In the genomic region with DNA sequence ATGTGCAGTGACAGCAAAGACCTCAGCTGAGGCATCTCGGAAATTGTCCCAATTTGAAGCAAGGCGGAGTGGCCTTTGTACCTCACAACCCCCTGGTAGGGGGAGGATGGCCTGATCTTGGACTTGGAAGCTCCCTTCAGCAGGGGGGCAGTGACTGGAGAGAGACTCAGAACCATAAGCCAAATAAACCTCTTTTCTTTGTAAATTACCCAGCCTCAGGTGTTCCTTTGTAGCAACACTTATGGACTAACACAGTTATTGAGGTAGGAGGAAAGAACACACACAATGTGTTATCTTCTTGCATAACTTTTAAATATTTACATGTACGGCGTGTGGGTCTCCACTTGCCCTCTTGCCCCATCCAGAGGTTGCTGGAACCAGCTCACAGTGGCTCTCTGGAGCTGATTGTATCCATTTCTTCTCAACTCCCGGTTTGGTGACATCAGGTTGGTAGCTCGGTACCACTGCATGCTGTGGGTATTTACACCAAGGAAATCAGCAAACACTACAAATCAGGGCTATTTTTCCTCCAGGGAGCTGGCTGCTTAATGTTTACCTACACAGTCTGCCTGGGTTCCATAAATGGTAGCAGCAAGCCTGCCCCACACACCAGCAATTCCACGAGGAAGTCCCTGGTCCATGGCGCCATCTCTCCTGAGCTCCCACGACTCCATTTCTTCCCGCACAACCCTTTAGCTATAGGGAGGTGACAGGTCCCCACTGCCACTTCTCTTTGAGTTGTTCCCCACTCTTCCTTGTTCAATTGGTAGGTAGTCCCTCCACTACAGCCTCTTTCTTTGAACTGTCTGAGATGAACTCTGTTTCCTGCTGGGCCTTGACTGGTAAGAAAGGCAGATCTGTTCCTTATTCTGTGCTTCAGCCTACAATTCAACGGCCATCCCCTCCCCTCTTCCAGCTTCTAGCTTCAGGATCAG, we compare ENCODE assay signal across 1 cellular context.
TF ChIP-seq lines count a peak whose summit lies in the region.

No MANE protein-coding gene starts in this region.

TF ChIP-seq in HepG2, 621 proteins besides CTCF, POLR2A, EP300 and RAD21 (continued from another document and continues in another):
- TF ChIP-seq ZNF318 (CRISPR knock-in tag; IDR thresholded peaks at IDR 0.05) (no peak), SMYD3 (CRISPR knock-in tag; IDR thresholded peaks at IDR 0.05) (peak; percentile 57), POLR2AphosphoS2 (IDR thresholded peaks at IDR 0.05; ENCODE audit: low read depth, low read length) (no peak), ZNF337 (CRISPR knock-in tag; IDR thresholded peaks at IDR 0.05; ENCODE audit: borderline replicate concordance, low read depth) (no peak), JUND (CRISPR knock-in tag; IDR thresholded peaks at IDR 0.05) (no peak), AKAP8 (CRISPR knock-in tag; IDR thresholded peaks at IDR 0.05) (0 out of 2 replicates have a peak, but pooled peaks have one; percentile 11), ZNF160 (CRISPR knock-in tag; IDR thresholded peaks at IDR 0.05) (no peak), ZNF329 (CRISPR knock-in tag; IDR thresholded peaks at IDR 0.05; ENCODE audit: low read depth) (no peak), KMT2A (CRISPR knock-in tag; IDR thresholded peaks at IDR 0.05) (peak; percentile 61; the same call in 1 of the 2 replicates), FOXO1 (CRISPR knock-in tag; IDR thresholded peaks at IDR 0.05) (peak; percentile 72; the same call in 1 of the 2 replicates), CBFB (CRISPR knock-in tag; IDR thresholded peaks at IDR 0.05) (no peak; the same call in 1 of the 2 replicates), HOXA7 (CRISPR knock-in tag; IDR thresholded peaks at IDR 0.05) (no peak), ZBTB14 (CRISPR knock-in tag; IDR thresholded peaks at IDR 0.05) (no peak), PHF20 (CRISPR knock-in tag; IDR thresholded peaks at IDR 0.05) (no peak), HMGA1 (CRISPR knock-in tag; conservative IDR thresholded peaks at IDR 0.05) (no peak), IRX3 (CRISPR knock-in tag; IDR thresholded peaks at IDR 0.05; ENCODE audit: borderline replicate concordance, low read depth) (no peak), ATF4 (CRISPR knock-in tag; IDR thresholded peaks at IDR 0.05) (no peak; a peak in 1 of 4 replicates), ZNF644 (CRISPR knock-in tag; IDR thresholded peaks at IDR 0.05; ENCODE audit: low read depth) (peak; percentile 83), DMAP1 (CRISPR knock-in tag; IDR thresholded peaks at IDR 0.05) (peak; percentile 48; the same call in 1 of the 2 replicates), ZBTB7A (CRISPR knock-in tag; IDR thresholded peaks at IDR 0.05) (no peak), ZNF263 (CRISPR knock-in tag; IDR thresholded peaks at IDR 0.05) (0 out of 2 replicates have a peak, but pooled peaks have one; percentile 7), ZNF10 (CRISPR knock-in tag; IDR thresholded peaks at IDR 0.05; ENCODE audit: borderline replicate concordance, low read depth) (no peak), ZNF335 (CRISPR knock-in tag; IDR thresholded peaks at IDR 0.05) (peak; percentile 69; the same call in 1 of the 2 replicates), CREBL2 (CRISPR knock-in tag; IDR thresholded peaks at IDR 0.05; ENCODE audit: borderline replicate concordance) (0 out of 2 replicates have a peak, but pooled peaks have one; percentile 43), GPN1 (CRISPR knock-in tag; IDR thresholded peaks at IDR 0.05; ENCODE audit: borderline replicate concordance) (no peak), FOXA1 (IDR thresholded peaks at IDR 0.05) (no peak), FOXA1 (CRISPR knock-in tag; IDR thresholded peaks at IDR 0.05) (peak; percentile 74), FOSL1 (CRISPR knock-in tag; IDR thresholded peaks at IDR 0.05; ENCODE audit: borderline replicate concordance) (no peak), TEAD2 (CRISPR knock-in tag; IDR thresholded peaks at IDR 0.05) (no peak), SKI (IDR thresholded peaks at IDR 0.05; ENCODE audit: partially characterized antibody) (no peak), PLRG1 (conservative IDR thresholded peaks at IDR 0.05) (no peak), ZNF281 (CRISPR knock-in tag; IDR thresholded peaks at IDR 0.05; ENCODE audit: borderline replicate concordance) (peak; percentile 75), ZNF652 (CRISPR knock-in tag; IDR thresholded peaks at IDR 0.05; ENCODE audit: borderline replicate concordance, low read depth) (no peak), ATF7-NPFF (CRISPR knock-in tag; IDR thresholded peaks at IDR 0.05; ENCODE audit: low read depth) (no peak; the same call in 1 of the 2 replicates), NCOA5 (CRISPR knock-in tag; IDR thresholded peaks at IDR 0.05) (no peak), RCOR2 (CRISPR knock-in tag; IDR thresholded peaks at IDR 0.05) (peak; percentile 72), ZNF101 (CRISPR knock-in tag; IDR thresholded peaks at IDR 0.05; ENCODE audit: borderline replicate concordance, low read depth) (no peak), SIX1 (CRISPR knock-in tag; IDR thresholded peaks at IDR 0.05; ENCODE audit: borderline replicate concordance) (peak; percentile 38; the same call in 1 of the 2 replicates), ZNF563 (CRISPR knock-in tag; IDR thresholded peaks at IDR 0.05) (0 out of 2 replicates have a peak, but pooled peaks have one; percentile 2), ZNF260 (CRISPR knock-in tag; IDR thresholded peaks at IDR 0.05; ENCODE audit: borderline replicate concordance, low read depth) (no peak), TCF7L2 (IDR thresholded peaks at IDR 0.05; ENCODE audit: low read depth, low read length) (no peak)
- TF ChIP-seq, protein P1, sequence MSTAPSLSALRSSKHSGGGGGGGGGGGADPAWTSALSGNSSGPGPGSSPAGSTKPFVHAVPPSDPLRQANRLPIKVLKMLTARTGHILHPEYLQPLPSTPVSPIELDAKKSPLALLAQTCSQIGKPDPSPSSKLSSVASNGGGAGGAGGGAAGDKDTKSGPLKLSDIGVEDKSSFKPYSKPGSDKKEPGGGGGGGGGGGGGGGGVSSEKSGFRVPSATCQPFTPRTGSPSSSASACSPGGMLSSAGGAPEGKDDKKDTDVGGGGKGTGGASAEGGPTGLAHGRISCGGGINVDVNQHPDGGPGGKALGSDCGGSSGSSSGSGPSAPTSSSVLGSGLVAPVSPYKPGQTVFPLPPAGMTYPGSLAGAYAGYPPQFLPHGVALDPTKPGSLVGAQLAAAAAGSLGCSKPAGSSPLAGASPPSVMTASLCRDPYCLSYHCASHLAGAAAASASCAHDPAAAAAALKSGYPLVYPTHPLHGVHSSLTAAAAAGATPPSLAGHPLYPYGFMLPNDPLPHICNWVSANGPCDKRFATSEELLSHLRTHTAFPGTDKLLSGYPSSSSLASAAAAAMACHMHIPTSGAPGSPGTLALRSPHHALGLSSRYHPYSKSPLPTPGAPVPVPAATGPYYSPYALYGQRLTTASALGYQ (CRISPR knock-in tag; IDR thresholded peaks at IDR 0.05), result no peak
- TF ChIP-seq, protein P2, sequence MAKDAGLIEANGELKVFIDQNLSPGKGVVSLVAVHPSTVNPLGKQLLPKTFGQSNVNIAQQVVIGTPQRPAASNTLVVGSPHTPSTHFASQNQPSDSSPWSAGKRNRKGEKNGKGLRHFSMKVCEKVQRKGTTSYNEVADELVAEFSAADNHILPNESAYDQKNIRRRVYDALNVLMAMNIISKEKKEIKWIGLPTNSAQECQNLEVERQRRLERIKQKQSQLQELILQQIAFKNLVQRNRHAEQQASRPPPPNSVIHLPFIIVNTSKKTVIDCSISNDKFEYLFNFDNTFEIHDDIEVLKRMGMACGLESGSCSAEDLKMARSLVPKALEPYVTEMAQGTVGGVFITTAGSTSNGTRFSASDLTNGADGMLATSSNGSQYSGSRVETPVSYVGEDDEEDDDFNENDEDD (CRISPR knock-in tag; IDR thresholded peaks at IDR 0.05; ENCODE audit: borderline replicate concordance), result 0 out of 2 replicates have a peak, but pooled peaks have one; percentile 37
